Comparison of ENCODE assay signal across 1 cellular context in genomic region chr2:127408004-127408806, GRCh38.
TF ChIP-seq lines count a peak whose summit lies in the region.

No MANE protein-coding gene starts in this region.

TF ChIP-seq in HepG2, 621 proteins besides CTCF, POLR2A, EP300 and RAD21 (continued from another document and continues in another):
- no peak for TF ChIP-seq ZNF609 (CRISPR knock-in tag; IDR thresholded peaks at IDR 0.05; ENCODE audit: borderline replicate concordance)
- no peak for TF ChIP-seq ZBTB38 (CRISPR knock-in tag; IDR thresholded peaks at IDR 0.05)
- TF ChIP-seq ZNF383 (CRISPR knock-in tag; IDR thresholded peaks at IDR 0.05; ENCODE audit: borderline replicate concordance): 0 out of 2 replicates have a peak, but pooled peaks have one; percentile 34
- peak; percentile 96 for TF ChIP-seq SMAD1 (CRISPR knock-in tag; IDR thresholded peaks at IDR 0.05; ENCODE audit: borderline replicate concordance, low read depth)
- TF ChIP-seq RXRB (CRISPR knock-in tag; IDR thresholded peaks at IDR 0.05; ENCODE audit: borderline replicate concordance): peak; percentile 12; the same call in 1 of the 2 replicates
- no peak for TF ChIP-seq MLLT10 (CRISPR knock-in tag; IDR thresholded peaks at IDR 0.05)
- peak; percentile 92; the same call in 1 of the 2 replicates for TF ChIP-seq ZNF333 (CRISPR knock-in tag; IDR thresholded peaks at IDR 0.05; ENCODE audit: borderline replicate concordance)
- no peak for TF ChIP-seq AFF4 (CRISPR knock-in tag; IDR thresholded peaks at IDR 0.05)
- peak; percentile 2 for TF ChIP-seq TBL1XR1 (IDR thresholded peaks at IDR 0.05; ENCODE audit: borderline replicate concordance, low read length, partially characterized antibody)
- TF ChIP-seq ZNF543 (CRISPR knock-in tag; IDR thresholded peaks at IDR 0.05): no peak; the same call in 1 of the 2 replicates
- TF ChIP-seq RFXANK (CRISPR knock-in tag; IDR thresholded peaks at IDR 0.05): no peak
- 0 out of 2 replicates have a peak, but pooled peaks have one; percentile 7 for TF ChIP-seq PRDM10 (CRISPR knock-in tag; IDR thresholded peaks at IDR 0.05; ENCODE audit: low read depth)
- TF ChIP-seq ZBTB7A (CRISPR knock-in tag; IDR thresholded peaks at IDR 0.05): peak; percentile 41; the same call in 1 of the 2 replicates
- TF ChIP-seq ZNF724P (CRISPR knock-in tag; IDR thresholded peaks at IDR 0.05; ENCODE audit: borderline replicate concordance): 0 out of 2 replicates have a peak, but pooled peaks have one; percentile 45
- TF ChIP-seq FLYWCH1 (CRISPR knock-in tag; IDR thresholded peaks at IDR 0.05): no peak
- TF ChIP-seq TEAD2 (CRISPR knock-in tag; IDR thresholded peaks at IDR 0.05): no peak
- 0 out of 2 replicates have a peak, but pooled peaks have one; percentile 57 for TF ChIP-seq ZNF20 (CRISPR knock-in tag; IDR thresholded peaks at IDR 0.05)
- TF ChIP-seq KAT7 (CRISPR knock-in tag; IDR thresholded peaks at IDR 0.05; ENCODE audit: borderline replicate concordance): peak; percentile 67
- peak; percentile 48; the same call in 1 of the 2 replicates for TF ChIP-seq ATAD3A (CRISPR knock-in tag; IDR thresholded peaks at IDR 0.05)
- TF ChIP-seq PATZ1 (CRISPR knock-in tag; IDR thresholded peaks at IDR 0.05): peak; percentile 70
- no peak for TF ChIP-seq SATB2 (CRISPR knock-in tag; IDR thresholded peaks at IDR 0.05)
- TF ChIP-seq DR1 (CRISPR knock-in tag; IDR thresholded peaks at IDR 0.05): 0 out of 2 replicates have a peak, but pooled peaks have one; percentile 63
- TF ChIP-seq ZMYM2 (CRISPR knock-in tag; IDR thresholded peaks at IDR 0.05): no peak
- peak; percentile 13; the same call in 1 of the 2 replicates for TF ChIP-seq ZKSCAN8 (CRISPR knock-in tag; IDR thresholded peaks at IDR 0.05; ENCODE audit: borderline replicate concordance)
- TF ChIP-seq HES4 (CRISPR knock-in tag; IDR thresholded peaks at IDR 0.05; ENCODE audit: borderline replicate concordance): peak; percentile 85
- TF ChIP-seq FOXA1 (IDR thresholded peaks at IDR 0.05): no peak
- 0 out of 2 replicates have a peak, but pooled peaks have one; percentile 4 for TF ChIP-seq FOXA1 (CRISPR knock-in tag; IDR thresholded peaks at IDR 0.05)
- no peak for TF ChIP-seq HDAC2 (CRISPR knock-in tag; IDR thresholded peaks at IDR 0.05)
- peak; percentile 73; the same call in 1 of the 2 replicates for TF ChIP-seq HOXA3 (CRISPR knock-in tag; IDR thresholded peaks at IDR 0.05)
- no peak for TF ChIP-seq SP1 (IDR thresholded peaks at IDR 0.05)
- no peak for TF ChIP-seq SP1 (CRISPR knock-in tag; IDR thresholded peaks at IDR 0.05)
- TF ChIP-seq ZFP91 (CRISPR knock-in tag; IDR thresholded peaks at IDR 0.05; ENCODE audit: borderline replicate concordance): peak; percentile 82; the same call in 1 of the 2 replicates
- TF ChIP-seq SALL2 (CRISPR knock-in tag; IDR thresholded peaks at IDR 0.05): peak; percentile 34
- TF ChIP-seq BRF2 (CRISPR knock-in tag; IDR thresholded peaks at IDR 0.05): 0 out of 2 replicates have a peak, but pooled peaks have one; percentile 41
- 0 out of 2 replicates have a peak, but pooled peaks have one; percentile 35 for TF ChIP-seq ZNF331 (CRISPR knock-in tag; IDR thresholded peaks at IDR 0.05)
- peak; percentile 29; the same call in 1 of the 2 replicates for TF ChIP-seq POGZ (CRISPR knock-in tag; IDR thresholded peaks at IDR 0.05)
- peak; percentile 88 for TF ChIP-seq ZFX (CRISPR knock-in tag; IDR thresholded peaks at IDR 0.05; ENCODE audit: low read depth)
- TF ChIP-seq THAP7 (CRISPR knock-in tag; IDR thresholded peaks at IDR 0.05): 0 out of 2 replicates have a peak, but pooled peaks have one; percentile 21
- no peak for TF ChIP-seq TSC22D2 (CRISPR knock-in tag; IDR thresholded peaks at IDR 0.05; ENCODE audit: borderline replicate concordance)
- 0 out of 2 replicates have a peak, but pooled peaks have one; percentile 32 for TF ChIP-seq ZNF607 (CRISPR knock-in tag; IDR thresholded peaks at IDR 0.05; ENCODE audit: borderline replicate concordance)
- TF ChIP-seq KDM2A (CRISPR knock-in tag; IDR thresholded peaks at IDR 0.05; ENCODE audit: borderline replicate concordance, low read depth): peak; percentile 63; the same call in 1 of the 2 replicates
- TF ChIP-seq ZBTB42 (CRISPR knock-in tag; IDR thresholded peaks at IDR 0.05): no peak
- TF ChIP-seq TFAP4 (IDR thresholded peaks at IDR 0.05; ENCODE audit: borderline replicate concordance, low read depth): peak; percentile 66; the same call in 1 of the 2 replicates
- TF ChIP-seq ZNF101 (CRISPR knock-in tag; IDR thresholded peaks at IDR 0.05; ENCODE audit: borderline replicate concordance, low read depth): no peak
- no peak for TF ChIP-seq ZSCAN9 (CRISPR knock-in tag; IDR thresholded peaks at IDR 0.05; ENCODE audit: borderline replicate concordance)
